Comparison of ENCODE assay signal across 2 cellular contexts in the genomic region with DNA sequence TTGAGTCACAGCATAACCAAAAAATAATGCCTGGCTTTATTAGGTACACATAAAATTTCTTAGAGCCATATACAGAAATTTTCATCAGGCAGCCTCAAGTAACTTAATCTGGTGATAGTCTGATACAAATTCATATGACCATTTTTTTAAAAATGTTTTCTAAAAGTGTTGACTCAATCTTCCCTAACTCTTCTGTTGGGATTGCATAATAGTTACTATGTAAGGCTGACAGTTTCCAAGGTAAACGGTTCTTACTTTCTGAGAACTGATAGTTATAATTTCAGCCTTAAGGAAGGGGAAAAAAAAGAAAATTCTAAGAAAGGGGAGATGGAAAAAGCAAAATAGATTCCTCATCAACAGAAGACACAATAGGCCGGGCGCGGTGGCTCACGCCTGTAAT.
TF ChIP-seq lines count a peak whose summit lies in the region.

No MANE protein-coding gene starts in this region.

TF ChIP-seq in A549, 52 proteins besides CTCF, POLR2A, EP300 and RAD21:
- TF ChIP-seq CEBPB (IDR thresholded peaks at IDR 0.05), result 0 out of 4 replicates have a peak, but pooled peaks have one; percentile 13 to 16

TF ChIP-seq in IMR-90, 13 proteins besides CTCF, POLR2A, EP300 and RAD21:
- peak; percentile 52; the same call in 1 of the 2 replicates for TF ChIP-seq CEBPB (IDR thresholded peaks at IDR 0.05; ENCODE audit: low read depth, low read length)
